In the genomic region with DNA sequence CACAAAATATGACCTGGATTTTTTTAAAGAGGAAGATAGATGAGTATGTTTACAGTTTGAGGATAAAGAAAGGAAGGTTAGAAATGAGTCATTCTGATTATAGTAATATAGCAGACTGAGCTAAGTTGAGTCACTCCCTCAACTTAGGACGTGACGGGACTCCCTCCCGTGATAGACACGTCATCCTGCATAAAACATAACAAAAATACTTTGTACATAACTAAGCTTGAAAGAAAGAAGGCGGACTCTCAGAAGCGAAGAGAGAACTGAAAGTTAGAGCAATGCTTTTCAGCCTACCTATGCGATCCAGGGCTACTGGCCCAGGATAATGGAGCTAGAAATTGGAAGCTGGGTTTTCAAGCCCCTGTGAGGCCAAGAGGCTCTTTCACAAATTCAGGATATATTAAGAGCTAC, we compare ENCODE assay signal across 8 cellular contexts. TPM values are rescaled to one million over a fixed set of nuclear protein-coding genes. Genes with fewer than 3 reads are reported as not detected.
A peak's percentile ranks its signal among the peaks of the same experiment; 100 is the strongest.
DNase-seq lines count a peak whose midpoint lies in the region; ATAC-seq and TF ChIP-seq lines count a peak whose summit lies in the region.

No MANE protein-coding gene starts in this region.

- no peaks in the 10 kb centered on the region for H3K36me3 Mint-ChIP-seq in activated CD4-positive, alpha-beta T cell treated with anti-CD3 and anti-CD28 coated beads, Interleukin-2, amount 10 ng/mL, durations not matched to agents 24 days and 14 days (ENCODE audit: low read depth)

- intact Hi-C loops in activated CD4-positive, alpha-beta T cell treated with anti-CD3 and anti-CD28 coated beads, Interleukin-2, amount 10 ng/mL, durations not matched to agents 24 days and 14 days (cut with micrococcal nuclease), result loop anchor here (1.0 to 10.0 kb wide), 10 partner anchors 52 to 1179 kb away; partner anchors contain the start of genes ADSS2 and KIF26B
- intact Hi-C loops in thyroid gland (cut with DNase I), result loop anchor here (5.0 kb wide), 1 partner anchor 442 kb away; no protein-coding TSS in a partner anchor

- POLR2A ChIA-PET in BJ (lab: Charles Lee), result interaction anchor here (0.6 kb wide), 1 partner anchor 162 kb away, joined by 5 read pairs; no protein-coding TSS in a partner anchor

- TF ChIP-seq CTCF in BJ (IDR thresholded peaks at IDR 0.05; ENCODE audit: insufficient read depth, low read depth, low read length), result no peak
- no peak for TF ChIP-seq CTCF in fibroblast of the aortic adventitia (IDR thresholded peaks at IDR 0.05; ENCODE audit: insufficient read depth, low read length)
- no peak for TF ChIP-seq CTCF in thyroid gland (IDR thresholded peaks at IDR 0.05)

- H3K27me3 Mint-ChIP-seq in activated CD4-positive, alpha-beta T cell treated with anti-CD3 and anti-CD28 coated beads, Interleukin-2, amount 10 ng/mL, durations not matched to agents 24 days and 14 days, result peaks cover 3% of the 10 kb centered on the region

- no peak overlapping the region for H3K27ac ChIP-seq in thyroid gland

- no peaks in the 10 kb centered on the region for H3K27me3 ChIP-seq in BJ (ENCODE audit: control insufficient read depth, insufficient read depth, low read length)
- H3K27me3 ChIP-seq in thyroid gland, result no peaks in the 10 kb centered on the region

- H3K27ac Mint-ChIP-seq in activated CD4-positive, alpha-beta T cell treated with anti-CD3 and anti-CD28 coated beads, Interleukin-2, amount 10 ng/mL, durations not matched to agents 24 days and 14 days, result peak overlapping the region; percentile 92

- TF ChIP-seq POLR2A in thyroid gland (IDR thresholded peaks at IDR 0.05), result no peak

- H3K9me3 ChIP-seq in thyroid gland, result no peaks in the 10 kb centered on the region

- DNase-seq in BJ (ENCODE audit: low read depth) (peak; percentile 77), fibroblast of the aortic adventitia (ENCODE audit: low read depth) (peak; percentile 94), NCI-H2227 (lab: John Stamatoyannopoulos, UW; ENCODE audit: unreplicated experiment) (no peak), thyroid gland (no peak)
- DNase-seq in activated CD4-positive, alpha-beta T cell treated with anti-CD3 and anti-CD28 coated beads, Interleukin-2, amount 10 ng/mL, durations not matched to agents 24 days and 14 days, result peak; percentile 83
- DNase-seq in stimulated activated CD4-positive, alpha-beta T cell treated with anti-CD3 and anti-CD28 coated beads, TNF-alpha, amount 100 ng/mL, for 24 hours (ENCODE audit: low read depth in 3 of 3), result peak in 2 of 3 experiments; percentile 20 to 44

- peak overlapping the region; percentile 70 for H3K4me3 Mint-ChIP-seq in activated CD4-positive, alpha-beta T cell treated with anti-CD3 and anti-CD28 coated beads, Interleukin-2, amount 10 ng/mL, durations not matched to agents 24 days and 14 days

- peak; percentile 95 for ATAC-seq in GM19463 (IDR thresholded peaks at IDR 0.05; ENCODE audit: unreplicated experiment)
- peak; percentile 89 for ATAC-seq in HG03558 (IDR thresholded peaks at IDR 0.05; ENCODE audit: extremely low read depth, unreplicated experiment)

- WGBS in thyroid gland, 2 donors, result 74 to 75% methylated on average over 7 of the region's 7 CpGs

- H3K4me1 Mint-ChIP-seq in activated CD4-positive, alpha-beta T cell treated with anti-CD3 and anti-CD28 coated beads, Interleukin-2, amount 10 ng/mL, durations not matched to agents 24 days and 14 days, result peaks cover 20% of the 10 kb centered on the region

- H3K36me3 ChIP-seq in BJ (ENCODE audit: control insufficient read depth, insufficient read depth, low read length), result no peaks in the 10 kb centered on the region
- no peaks in the 10 kb centered on the region for H3K36me3 ChIP-seq in thyroid gland

- H3K9me3 Mint-ChIP-seq in activated CD4-positive, alpha-beta T cell treated with anti-CD3 and anti-CD28 coated beads, Interleukin-2, amount 10 ng/mL, durations not matched to agents 24 days and 14 days, result no peaks in the 10 kb centered on the region

- H3K4me1 ChIP-seq in thyroid gland, result no peaks in the 10 kb centered on the region

- H3K4me3 ChIP-seq in BJ (ENCODE audit: low read depth, low read length) (peak overlapping the region; percentile 19; the same call in 1 of the 2 replicates), fibroblast of the aortic adventitia (ENCODE audit: low read depth, low read length) (peak overlapping the region; percentile 54), thyroid gland (replicated peaks in 1 of 3) (no peak overlapping the region)

- CTCF ChIA-PET in BJ (lab: Yijun Ruan, JAX), result interaction anchor here (1.2 to 2.0 kb wide), 2 partner anchors 197 to 202 kb away, joined by 7 to 18 read pairs; no protein-coding TSS in a partner anchor

RNA-seq across cellular contexts. Expression of gene DESI2, which starts 53.0 kb away (rescaled TPM):
- 31.1 and 44.7 TPM in 2 replicates for polyA plus RNA-seq in BJ (2011; rRNA removed)
- 22.6 and 27.6 TPM in 2 replicates for polyA minus RNA-seq in BJ (2011; rRNA and poly(A)+ RNA removed)
- 32.3 and 33.1 TPM in 2 replicates for total RNA-seq in activated CD4-positive, alpha-beta T cell treated with anti-CD3 and anti-CD28 coated beads, Interleukin-2, amount 10 ng/mL, durations not matched to agents 24 days and 14 days
- total RNA-seq in fibroblast of the aortic adventitia (ENCODE audit: low replicate concordance), result 25.2 and 54.7 TPM in 2 replicates
- total RNA-seq in thyroid gland, result 10 to 100 TPM; 49.5 to 71.2 (median 57.5) TPM

Comparison
In these comparisons a context has a peak if more than half of its experiments do, and no peak if none do; other contexts are left out.
1. DNase-seq: peak in BJ (single experiment), activated CD4-positive, alpha-beta T cell treated with anti-CD3 and anti-CD28 coated beads, Interleukin-2, amount 10 ng/mL, durations not matched to agents 24 days and 14 days (single experiment), fibroblast of the aortic adventitia (single experiment) and stimulated activated CD4-positive, alpha-beta T cell treated with anti-CD3 and anti-CD28 coated beads, TNF-alpha, amount 100 ng/mL, for 24 hours (2 of 3); none in NCI-H2227 (single experiment) and thyroid gland (0 of 2).
2. H3K4me3 ChIP-seq: peak in BJ (single experiment) and fibroblast of the aortic adventitia (single experiment); none in thyroid gland (0 of 3).